Comparison of ENCODE assay signal across 8 cellular contexts in genomic region chr20:17968366-17969275, GRCh38. TPM values are rescaled to one million over a fixed set of nuclear protein-coding genes. Genes with fewer than 3 reads are reported as not detected.
DNase-seq lines count a peak whose midpoint lies in the region; ATAC-seq and TF ChIP-seq lines count a peak whose summit lies in the region.

Gene MGME1 (plus strand): TSS chr20:17969018. CDS start chr20:17969860, 842 bp downstream.
Gene SNX5 (minus strand): TSS chr20:17968794. CDS start chr20:17968425, 369 bp downstream.

- peak within 1 kb of the TSS; percentile 83 for H3K27ac ChIP-seq in Panc1 (ENCODE audit: low read length)
- peak within 1 kb of the TSS; percentile 95 to 100 for H3K27ac ChIP-seq in esophagus (ENCODE audit: low read depth in 2 of 2, low read length in 1 of 2)

- H3K9me3 ChIP-seq in Panc1 (ENCODE audit: control insufficient read depth, insufficient read depth, low read depth, low read length) = no peaks in the 10 kb centered on the region
- no peaks in the 10 kb centered on the region for H3K9me3 ChIP-seq in esophagus (ENCODE audit: control insufficient read depth in 2 of 2, insufficient read depth in 1 of 2, low read depth in 1 of 2, low read length in 1 of 2)
- H3K9me3 ChIP-seq in mucosa of stomach (ENCODE audit: control insufficient read depth, low read length) = no peaks in the 10 kb centered on the region

- no peak for TF ChIP-seq CTCF in Panc1 (IDR thresholded peaks at IDR 0.05)

- in situ Hi-C loops in Panc1 (cut with HindIII; ENCODE audit: low pct_unique_long_range_greater_than_20kb, low sequenced_read_pairs) = no loop called here

- H3K4me1 ChIP-seq in Panc1 (ENCODE audit: control insufficient read depth, insufficient read depth, low read length) = peaks cover 40% of the 10 kb centered on the region
- H3K4me1 ChIP-seq in esophagus (ENCODE audit: control insufficient read depth in 2 of 2, insufficient read depth in 2 of 2, low read length in 1 of 2) = peaks cover 0 to 2% of the 10 kb centered on the region in 2 donors
- H3K4me1 ChIP-seq in mucosa of stomach (ENCODE audit: control insufficient read depth, insufficient read depth, low read length) = peaks cover 41% of the 10 kb centered on the region

- no peaks in the 10 kb centered on the region for H3K27me3 Mint-ChIP-seq in activated T-cell treated with anti-CD3 and anti-CD28 coated beads, Interleukin-2, amount 50 U/mL, for 4 hours (ENCODE audit: low read depth)

- CTCF ChIA-PET in Panc1 (lab: Charles Lee) = interaction anchor here (0.6 kb wide), 1 partner anchor 937 kb away, joined by 7 read pairs; no protein-coding TSS in a partner anchor

- H3K36me3 ChIP-seq in Panc1 (ENCODE audit: control insufficient read depth, insufficient read depth, low read length) = peaks cover 10% of the 10 kb centered on the region
- H3K36me3 ChIP-seq in esophagus (ENCODE audit: control insufficient read depth in 2 of 2, insufficient read depth in 2 of 2, low read length in 1 of 2) = no peaks in the 10 kb centered on the region
- no peaks in the 10 kb centered on the region for H3K36me3 ChIP-seq in mucosa of stomach (ENCODE audit: control insufficient read depth, insufficient read depth, low read length)

- H3K4me3 Mint-ChIP-seq in activated T-cell treated with anti-CD3 and anti-CD28 coated beads, Interleukin-2, amount 50 U/mL, for 4 hours = peak within 1 kb of the TSS; percentile 95

- H3K9me3 Mint-ChIP-seq in activated T-cell treated with anti-CD3 and anti-CD28 coated beads, Interleukin-2, amount 50 U/mL, for 4 hours = no peaks in the 10 kb centered on the region

- ATAC-seq in GM21723 (IDR thresholded peaks at IDR 0.05; ENCODE audit: unreplicated experiment) = peak; percentile 73
- peak; percentile 95 for ATAC-seq in Panc1
- peak; percentile 91 to 94 for ATAC-seq in activated T-cell treated with anti-CD3 and anti-CD28 coated beads, Interleukin-2, amount 50 U/mL, for 4 hours

- H3K4me1 Mint-ChIP-seq in activated T-cell treated with anti-CD3 and anti-CD28 coated beads, Interleukin-2, amount 50 U/mL, for 4 hours (ENCODE audit: low read depth) = peaks cover 65% of the 10 kb centered on the region

- H3K9ac ChIP-seq in mucosa of stomach (ENCODE audit: low read length) = peak within 1 kb of the TSS; percentile 93

- no TSS peak for BruUV-seq in Panc1 (replicated peaks; lab: Mats Ljungman, UMichigan)

- H3K27me3 ChIP-seq in Panc1 (ENCODE audit: control insufficient read depth, insufficient read depth, low read length) = no peaks in the 10 kb centered on the region
- no peaks in the 10 kb centered on the region for H3K27me3 ChIP-seq in esophagus (ENCODE audit: control insufficient read depth in 1 of 2, insufficient read depth in 2 of 2, low read length in 2 of 2)
- no peaks in the 10 kb centered on the region for H3K27me3 ChIP-seq in mucosa of stomach (ENCODE audit: control insufficient read depth, insufficient read depth, low read length)

- DNase-seq in DMS53 (lab: John Stamatoyannopoulos, UW) (peak; percentile 100), KG1 (lab: John Stamatoyannopoulos, UW) (peak; percentile 95), Panc1 (ENCODE audit: low read depth, low spot score) (peak; percentile 98)
- DNase-seq in activated T-cell treated with anti-CD3 and anti-CD28 coated beads, Interleukin-2, amount 50 U/mL, for 4 hours = peak; percentile 99
- peak; percentile 98 for DNase-seq in stimulated activated CD8-positive, alpha-beta memory T cell treated with anti-CD3 and anti-CD28 coated beads, Interleukin-7, amount 100 ng/mL, for 1 hour (ENCODE audit: low read depth in 2 of 2)

- POLR2A ChIA-PET in Panc1 (lab: Charles Lee) = no interaction called here

- peaks cover 36% of the 10 kb centered on the region for H3K36me3 Mint-ChIP-seq in activated T-cell treated with anti-CD3 and anti-CD28 coated beads, Interleukin-2, amount 50 U/mL, for 4 hours (ENCODE audit: insufficient read depth)

- 0% methylated on average over 69 to 96 of the region's 96 CpGs for WGBS in esophagus, 2 donors

- H3K4me3 ChIP-seq in Panc1 (ENCODE audit: low read depth in 2 of 2, low read length in 2 of 2) = peak within 1 kb of the TSS; percentile 95 to 97
- peak within 1 kb of the TSS; percentile 88 to 94 for H3K4me3 ChIP-seq in esophagus (ENCODE audit: low read depth in 1 of 2, low read length in 2 of 2)
- H3K4me3 ChIP-seq in mucosa of stomach (ENCODE audit: low read length) = peak within 1 kb of the TSS; percentile 83

- intact Hi-C loops in Panc1 (cut with micrococcal nuclease; ENCODE audit: unreplicated experiment) = no loop called here

RNA-seq across cellular contexts. Expression of gene MGME1, which starts in this region (rescaled TPM):
- 27.0 TPM for total RNA-seq in Panc1 (2021; ENCODE audit: unreplicated experiment)
- polyA plus RNA-seq in Panc1 (2012; ENCODE audit: insufficient read length) = 19.1 TPM
- 10 to 100 TPM; 14.4 to 16.6 (median 16.2) TPM for total RNA-seq in activated T-cell treated with anti-CD3 and anti-CD28 coated beads, Interleukin-2, amount 50 U/mL, for 4 hours
- polyA plus RNA-seq in esophagus = 10 to 100 TPM in 1 of 2 donors, 1 to 10 TPM in 1; 9.6 to 14.5 TPM

RNA-seq across cellular contexts. Expression of gene SNX5, which starts in this region (rescaled TPM):
- 90.8 TPM for total RNA-seq in Panc1 (2021; ENCODE audit: unreplicated experiment)
- 54.6 TPM for polyA plus RNA-seq in Panc1 (2012; ENCODE audit: insufficient read length)
- 100 to 1,000 TPM; 148 to 177 (median 168) TPM for total RNA-seq in activated T-cell treated with anti-CD3 and anti-CD28 coated beads, Interleukin-2, amount 50 U/mL, for 4 hours
- 10 to 100 TPM; 51.2 to 58.9 TPM for polyA plus RNA-seq in esophagus

Comparison
In these comparisons a context has a peak if more than half of its experiments do, and no peak if none do; other contexts are left out.
1. Peak in every context shown above with its lines: DNase-seq, ATAC-seq, H3K4me3 ChIP-seq and H3K27ac ChIP-seq.